ENCODE assay signal across 9 cellular contexts in genomic region chr5:179657302-179658178, GRCh38. TPM values are rescaled to one million over a fixed set of nuclear protein-coding genes. Genes with fewer than 3 reads are reported as not detected.
DNase-seq lines count a peak whose midpoint lies in the region; ATAC-seq and TF ChIP-seq lines count a peak whose summit lies in the region.
"Not testable (repeated sequence)": the region's sequence is repeated elsewhere in the genome, so short reads cannot be mapped to it uniquely, and the experiment has no call there.
"Had no signal": no experiment of that assay in that cellular context is flagged by ENCODE, and none has a peak within 500 bp of the region (broad histone marks: within the 10 kb centered on the region; RNA-seq: fewer than 3 reads in every experiment).

No MANE protein-coding gene starts in this region.

- not testable (repeated sequence) for H3K9me3 ChIP-seq in BE2C; MG63; left ventricle myocardium inferior (replicated peaks)

- H3K4me1 Mint-ChIP-seq in activated T-helper 2 cell treated with anti-CD3 and anti-CD28 coated beads, Interferon-gamma antibody, Interleukin-2, Interleukin-4, amounts not matched to agents 10 μg/mL and 5 μg/mL and 100 μg/mL, durations not matched to agents 14 hours and 24 hours and 36 hours (ENCODE audit: low read depth); progenitor cell of endocrine pancreas (ENCODE audit: low read depth): not testable (repeated sequence)

- H3K4me1 ChIP-seq in BE2C: not testable (repeated sequence)
- H3K4me1 ChIP-seq in left ventricle myocardium inferior: peaks cover 10% of the 10 kb centered on the region

- peak; percentile 88 for ATAC-seq in GM19023 (IDR thresholded peaks at IDR 0.05; ENCODE audit: unreplicated experiment)
- peak; percentile 92 for ATAC-seq in GM21723 (IDR thresholded peaks at IDR 0.05; ENCODE audit: unreplicated experiment)
- peak; percentile 87 for ATAC-seq in HG03045 (IDR thresholded peaks at IDR 0.05; ENCODE audit: unreplicated experiment)

- H3K4me3 ChIP-seq in BE2C (ENCODE audit: low read depth, low read length) (peak overlapping the region; percentile 26; the same call in 1 of the 2 replicates), left ventricle myocardium inferior (peak overlapping the region; percentile 45)
- H3K4me3 ChIP-seq in MG63: not testable (repeated sequence)

- not testable (repeated sequence) for H3K9me3 Mint-ChIP-seq in activated T-helper 2 cell treated with anti-CD3 and anti-CD28 coated beads, Interferon-gamma antibody, Interleukin-2, Interleukin-4, amounts not matched to agents 10 μg/mL and 5 μg/mL and 100 μg/mL, durations not matched to agents 14 hours and 24 hours and 36 hours; progenitor cell of endocrine pancreas (ENCODE audit: low read depth)

- H3K27me3 Mint-ChIP-seq in activated T-helper 2 cell treated with anti-CD3 and anti-CD28 coated beads, Interferon-gamma antibody, Interleukin-2, Interleukin-4, amounts not matched to agents 10 μg/mL and 5 μg/mL and 100 μg/mL, durations not matched to agents 14 hours and 24 hours and 36 hours (ENCODE audit: low read depth); progenitor cell of endocrine pancreas: not testable (repeated sequence)

- H3K27me3 ChIP-seq in BE2C; MG63; left ventricle myocardium inferior (ENCODE audit: low read depth): not testable (repeated sequence)

- not testable (repeated sequence) for H3K36me3 Mint-ChIP-seq in activated T-helper 2 cell treated with anti-CD3 and anti-CD28 coated beads, Interferon-gamma antibody, Interleukin-2, Interleukin-4, amounts not matched to agents 10 μg/mL and 5 μg/mL and 100 μg/mL, durations not matched to agents 14 hours and 24 hours and 36 hours (ENCODE audit: low read depth); progenitor cell of endocrine pancreas (ENCODE audit: insufficient read depth)

- H3K27ac ChIP-seq in left ventricle myocardium inferior (replicated peaks): peak overlapping the region; percentile 40

- intact Hi-C loops in activated T-helper 2 cell treated with anti-CD3 and anti-CD28 coated beads, Interferon-gamma antibody, Interleukin-2, Interleukin-4, amounts not matched to agents 10 μg/mL and 5 μg/mL and 100 μg/mL, durations not matched to agents 14 hours and 24 hours and 36 hours (cut with micrococcal nuclease); left ventricle myocardium inferior (cut with micrococcal nuclease): not testable (repeated sequence)

- not testable (repeated sequence) for DNase-seq in BE2C; activated T-helper 2 cell treated with anti-CD3 and anti-CD28 coated beads, Interferon-gamma antibody, Interleukin-2, Interleukin-4, amounts not matched to agents 10 μg/mL and 5 μg/mL and 100 μg/mL, durations not matched to agents 14 hours and 24 hours and 36 hours (ENCODE audit: low spot score); left ventricle myocardium inferior; progenitor cell of endocrine pancreas (ENCODE audit: low spot score, unreplicated experiment)
- DNase-seq in MG63: peak; percentile 17

- not testable (repeated sequence) for TF ChIP-seq CTCF in BE2C (IDR thresholded peaks at IDR 0.05; ENCODE audit: low read depth, low read length); left ventricle myocardium inferior (IDR thresholded peaks at IDR 0.05; ENCODE audit: borderline replicate concordance); progenitor cell of endocrine pancreas (IDR thresholded peaks at IDR 0.05; ENCODE audit: unreplicated experiment)

- peak overlapping the region; percentile 84 for H3K4me3 Mint-ChIP-seq in activated T-helper 2 cell treated with anti-CD3 and anti-CD28 coated beads, Interferon-gamma antibody, Interleukin-2, Interleukin-4, amounts not matched to agents 10 μg/mL and 5 μg/mL and 100 μg/mL, durations not matched to agents 14 hours and 24 hours and 36 hours (ENCODE audit: low read depth)
- H3K4me3 Mint-ChIP-seq in progenitor cell of endocrine pancreas (ENCODE audit: low read depth): peak overlapping the region; percentile 81

- H3K36me3 ChIP-seq in BE2C, MG63, left ventricle myocardium inferior: not testable (repeated sequence)

- H3K27ac Mint-ChIP-seq in activated T-helper 2 cell treated with anti-CD3 and anti-CD28 coated beads, Interferon-gamma antibody, Interleukin-2, Interleukin-4, amounts not matched to agents 10 μg/mL and 5 μg/mL and 100 μg/mL, durations not matched to agents 14 hours and 24 hours and 36 hours; progenitor cell of endocrine pancreas: not testable (repeated sequence)

RNA-seq across cellular contexts. Expression of gene CBY3, which starts 23.3 kb away (rescaled TPM):
- polyA plus RNA-seq in BE2C (2012; ENCODE audit: insufficient read depth, insufficient read length, low read depth): not detected
- total RNA-seq in MG63 (2014; rRNA removed; shearing (Covaris generic); ENCODE audit: low replicate concordance): not detected in 2 replicates
- 0.39 and 0.51 TPM in 2 replicates for total RNA-seq in activated T-helper 2 cell treated with anti-CD3 and anti-CD28 coated beads, Interferon-gamma antibody, Interleukin-2, Interleukin-4, amounts not matched to agents 10 μg/mL and 5 μg/mL and 100 μg/mL, durations not matched to agents 14 hours and 24 hours and 36 hours
- total RNA-seq in left ventricle myocardium inferior (not detected), progenitor cell of endocrine pancreas (not detected in 2 replicates)
- total RNA-seq: A172 had no signal

RNA-seq across cellular contexts. Expression of gene HNRNPH1, which starts 34.1 kb away (rescaled TPM):
- polyA plus RNA-seq in BE2C (2012; ENCODE audit: insufficient read depth, insufficient read length, low read depth): 678 TPM
- 45.4 and 70.6 TPM in 2 replicates for total RNA-seq in MG63 (2014; rRNA removed; shearing (Covaris generic); ENCODE audit: low replicate concordance)
- total RNA-seq in activated T-helper 2 cell treated with anti-CD3 and anti-CD28 coated beads, Interferon-gamma antibody, Interleukin-2, Interleukin-4, amounts not matched to agents 10 μg/mL and 5 μg/mL and 100 μg/mL, durations not matched to agents 14 hours and 24 hours and 36 hours: 1,015 and 1,039 TPM in 2 replicates
- total RNA-seq in left ventricle myocardium inferior (207 TPM), progenitor cell of endocrine pancreas (1,377 and 1,392 TPM in 2 replicates)

RNA-seq across cellular contexts. Expression of gene CANX, which starts 41.2 kb away (rescaled TPM):
- polyA plus RNA-seq in BE2C (2012; ENCODE audit: insufficient read depth, insufficient read length, low read depth): 525 TPM
- total RNA-seq in MG63 (2014; rRNA removed; shearing (Covaris generic); ENCODE audit: low replicate concordance): 1,325 and 1,676 TPM in 2 replicates
- 603 and 609 TPM in 2 replicates for total RNA-seq in activated T-helper 2 cell treated with anti-CD3 and anti-CD28 coated beads, Interferon-gamma antibody, Interleukin-2, Interleukin-4, amounts not matched to agents 10 μg/mL and 5 μg/mL and 100 μg/mL, durations not matched to agents 14 hours and 24 hours and 36 hours
- total RNA-seq in left ventricle myocardium inferior: 414 TPM
- 571 and 574 TPM in 2 replicates for total RNA-seq in progenitor cell of endocrine pancreas
